7 cellular contexts compared by ENCODE assay signal in genomic region chr10:34974364-34975065, GRCh38.
DNase-seq lines count a peak whose midpoint lies in the region; FAIRE-seq and TF ChIP-seq lines count a peak whose summit lies in the region.
"Not testable (repeated sequence)": the region's sequence is repeated elsewhere in the genome, so short reads cannot be mapped to it uniquely, and the experiment has no call there.

No MANE protein-coding gene starts in this region.

- H3K27ac Mint-ChIP-seq in astrocyte (ENCODE audit: unreplicated experiment) = peak overlapping the region; percentile 26

- intact Hi-C loops in left ventricle myocardium inferior (cut with micrococcal nuclease); spleen (cut with DNase I; ENCODE audit: low total_unique reads): not testable (repeated sequence)

- not testable (repeated sequence) for H3K36me3 Mint-ChIP-seq in astrocyte (ENCODE audit: low read depth, unreplicated experiment)

- WGBS in spleen, 5 donors = 91 to 95% (median 93%) methylated on average over 8 of the region's 8 CpGs

- H3K36me3 ChIP-seq in astrocyte (ENCODE audit: insufficient read depth, low read length); left ventricle myocardium inferior; osteoblast (ENCODE audit: insufficient read depth, low read length); spleen: not testable (repeated sequence)

- TF ChIP-seq CTCF in D721Med (IDR thresholded peaks at IDR 0.05; ENCODE audit: insufficient read depth, missing control alignments) = peak; percentile 3
- peak; percentile 69; the same call in 1 of the 2 replicates for TF ChIP-seq CTCF in LNCAP (IDR thresholded peaks at IDR 0.05)
- peak; percentile 7 for TF ChIP-seq CTCF in astrocyte (IDR thresholded peaks at IDR 0.05; ENCODE audit: insufficient read depth, low read depth, low read length)
- peak; percentile 31 for TF ChIP-seq CTCF in choroid plexus epithelial cell (conservative IDR thresholded peaks at IDR 0.05; ENCODE audit: low read depth, low read length)
- peak; percentile 6 for TF ChIP-seq CTCF in left ventricle myocardium inferior (IDR thresholded peaks at IDR 0.05; ENCODE audit: borderline replicate concordance)
- peak; percentile 29 for TF ChIP-seq CTCF in osteoblast (IDR thresholded peaks at IDR 0.05; ENCODE audit: extremely low read depth, low read depth, low read length)
- not testable (repeated sequence) for TF ChIP-seq CTCF in spleen (IDR thresholded peaks at IDR 0.05 in 8 of 11, conservative IDR thresholded peaks at IDR 0.05 in 3 of 11)

- H3K9me3 Mint-ChIP-seq in astrocyte (ENCODE audit: unreplicated experiment) = peaks cover 21% of the 10 kb centered on the region

- not testable (repeated sequence) for H3K27me3 Mint-ChIP-seq in astrocyte (ENCODE audit: low read depth, unreplicated experiment)

- FAIRE-seq in D721Med (lab: Jason Lieb, UNC); astrocyte (lab: Jason Lieb, UNC): not testable (repeated sequence)

- H3K79me2 ChIP-seq in astrocyte (ENCODE audit: insufficient read depth, low read length); osteoblast (ENCODE audit: insufficient read depth, low read length): not testable (repeated sequence)

- not testable (repeated sequence) for H3K4me3 ChIP-seq in astrocyte (ENCODE audit: insufficient read depth, low read depth, low read length); choroid plexus epithelial cell (ENCODE audit: low read depth, low read length); left ventricle myocardium inferior; osteoblast (ENCODE audit: insufficient read depth, low read length); spleen

- not testable (repeated sequence) for TF ChIP-seq POLR2A in spleen (IDR thresholded peaks at IDR 0.05)

- not testable (repeated sequence) for H3K27ac ChIP-seq in astrocyte (ENCODE audit: low read depth, low read length); left ventricle myocardium inferior (replicated peaks); osteoblast (ENCODE audit: low read depth, low read length); spleen

- not testable (repeated sequence) for H3K4me2 ChIP-seq in astrocyte (ENCODE audit: low read length); osteoblast (ENCODE audit: insufficient read depth, low read length)

- H2AFZ ChIP-seq in astrocyte (ENCODE audit: low read depth, low read length); osteoblast (ENCODE audit: low read length): not testable (repeated sequence)

- peaks cover 11% of the 10 kb centered on the region for H3K4me1 Mint-ChIP-seq in astrocyte (ENCODE audit: low read depth, unreplicated experiment)

- H3K9ac ChIP-seq in astrocyte (ENCODE audit: low read length) = not testable (repeated sequence)

- H3K4me3 Mint-ChIP-seq in astrocyte (ENCODE audit: unreplicated experiment) = not testable (repeated sequence)

- H3K4me1 ChIP-seq in astrocyte (ENCODE audit: insufficient read depth, low read length); left ventricle myocardium inferior; osteoblast (ENCODE audit: insufficient read depth, low read length); spleen: not testable (repeated sequence)

- not testable (repeated sequence) for DNase-seq in D721Med (ENCODE audit: insufficient read length, low spot score); astrocyte (ENCODE audit: low read depth); choroid plexus epithelial cell (ENCODE audit: low read depth); left ventricle myocardium inferior; osteoblast (ENCODE audit: insufficient read length, low spot score, missing footprints)
- peak; percentile 30 for DNase-seq in spleen

- not testable (repeated sequence) for H4K20me1 ChIP-seq in astrocyte (ENCODE audit: insufficient read depth, low read length); osteoblast (ENCODE audit: insufficient read depth, low read length)

- not testable (repeated sequence) for H3K27me3 ChIP-seq in astrocyte (ENCODE audit: insufficient read depth, low read length); left ventricle myocardium inferior (ENCODE audit: low read depth); spleen (replicated peaks in 1 of 7)
- peaks cover 12% of the 10 kb centered on the region for H3K27me3 ChIP-seq in osteoblast (ENCODE audit: insufficient read depth, low read length)

- not testable (repeated sequence) for H3K9me3 ChIP-seq in astrocyte (ENCODE audit: insufficient read depth, low read depth, low read length); left ventricle myocardium inferior (replicated peaks); osteoblast (ENCODE audit: low read depth, low read length)
- H3K9me3 ChIP-seq in spleen = peaks cover 0 to 28% (median 16%) of the 10 kb centered on the region in 8 donors
